Comparison of ENCODE assay signal across 21 cellular contexts in the genomic region with DNA sequence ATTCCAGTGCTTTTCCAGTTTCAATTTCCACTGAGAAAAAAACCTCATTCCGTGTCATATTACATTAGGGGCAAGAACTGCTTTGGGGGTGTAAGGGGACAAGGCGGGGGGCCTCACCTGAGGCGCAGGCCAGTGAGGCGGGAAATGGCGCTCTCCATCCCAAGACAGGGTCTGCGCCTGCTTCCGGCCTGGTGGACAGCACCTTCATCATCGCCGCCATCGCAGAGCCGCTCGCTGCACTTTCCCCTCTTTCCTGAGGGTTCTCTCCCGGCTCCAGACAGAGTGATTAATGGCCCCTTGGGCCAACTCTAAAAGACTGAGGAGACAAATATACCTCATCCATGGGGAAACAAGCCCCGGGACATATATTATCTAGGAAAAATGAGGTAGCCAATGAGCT.
DNase-seq lines count a peak whose midpoint lies in the region; ATAC-seq, FAIRE-seq and TF ChIP-seq lines count a peak whose summit lies in the region.
"Had no signal": no experiment of that assay in that cellular context is flagged by ENCODE, and none has a peak within 500 bp of the region (broad histone marks: within the 10 kb centered on the region; RNA-seq: fewer than 3 reads in every experiment).

No MANE protein-coding gene starts in this region.

- no peak overlapping the region for H3K56ac ChIP-seq in H1 (replicated peaks; ENCODE audit: insufficient read length, low read depth, low read length)

- no peak overlapping the region for H3K23ac ChIP-seq in H1 (ENCODE audit: insufficient read length)

- DNase-seq in HEK293T (ENCODE audit: extremely low spot score) (no peak), H1 (ENCODE audit: low read depth in 1 of 2, low spot score in 2 of 2) (no peak), nephron progenitor cell (peak; percentile 45), progenitor cell of endocrine pancreas (ENCODE audit: low spot score, unreplicated experiment) (no peak), OCI-LY7 (ENCODE audit: low spot score) (no peak), left cardiac atrium (no peak)
- DNase-seq: CD8-positive, alpha-beta memory T cell; COR-L47; DMS 273 treated with DMSO at 0.1 percent for 48 hours; DMS53; DND-41; EL; GOT3 had no signal

- H3K36me3 Mint-ChIP-seq in nephron progenitor cell (ENCODE audit: low read depth) (peaks cover 11% of the 10 kb centered on the region), progenitor cell of endocrine pancreas (ENCODE audit: insufficient read depth) (peaks cover 4% of the 10 kb centered on the region)
- H3K36me3 Mint-ChIP-seq: CD8-positive, alpha-beta memory T cell had no signal

- no TSS peak for BruUV-seq in OCI-LY7 (replicated peaks; lab: Mats Ljungman, UMichigan)

- H2BK12ac ChIP-seq in H1 (ENCODE audit: low read depth, low read length), result no peak overlapping the region

- no peaks in the 10 kb centered on the region for H3K23me2 ChIP-seq in H1 (ENCODE audit: low read depth, low read length)

- no peak overlapping the region for H2BK120ac ChIP-seq in H1 (replicated peaks; ENCODE audit: low read depth, low read length)

- H3K27me3 Mint-ChIP-seq in nephron progenitor cell (ENCODE audit: low read depth, poor library complexity) (no peaks in the 10 kb centered on the region), progenitor cell of endocrine pancreas (no peaks in the 10 kb centered on the region)

- no peaks in the 10 kb centered on the region for H3K79me1 ChIP-seq in H1 (ENCODE audit: low read depth, low read length)

- H3K14ac ChIP-seq in H1 (ENCODE audit: insufficient read length), result no peak overlapping the region

- H3K9me2 ChIP-seq in OCI-LY7 (ENCODE audit: insufficient read depth, low read length), result no peaks in the 10 kb centered on the region

- H4K5ac ChIP-seq in H1 (ENCODE audit: insufficient read length, low read depth, low read length), result no peak overlapping the region

- no peak overlapping the region for H3K18ac ChIP-seq in H1 (ENCODE audit: extremely low read depth, low read length)

- H4K20me1 ChIP-seq in H1 (replicated peaks in 1 of 2; ENCODE audit: control insufficient read depth in 1 of 2, insufficient read depth in 2 of 2, low read length in 2 of 2), result no peaks in the 10 kb centered on the region
- no peaks in the 10 kb centered on the region for H4K20me1 ChIP-seq in OCI-LY7 (ENCODE audit: insufficient read depth, low read length)
- H4K20me1 ChIP-seq: BLaER1 treated with 17β-estradiol and CSF1 and Interleukin-3, amounts not matched to agents 10 nM and 100 nM had no signal

- POLR2A ChIA-PET in HEK293T (lab: Yijun Ruan, JAX), result no interaction called here
- POLR2A ChIA-PET in H1 (lab: Charles Lee; ENCODE audit: partially characterized antibody), result no interaction called here
- POLR2A ChIA-PET in OCI-LY7 (lab: Charles Lee), result no interaction called here

- H3K4ac ChIP-seq in H1 (replicated peaks; ENCODE audit: insufficient read length, low read depth, low read length), result no peak overlapping the region

- H3K9me3 ChIP-seq in H1 (ENCODE audit: insufficient read depth in 2 of 2, low read depth in 1 of 2, low read length in 1 of 2) (no peaks in the 10 kb centered on the region), OCI-LY7 (ENCODE audit: low read length) (no peaks in the 10 kb centered on the region)

- FAIRE-seq in H1 (lab: Jason Lieb, UNC), result no peak
- FAIRE-seq: G401.6, GM12891 had no signal

- H3K4me1 Mint-ChIP-seq in nephron progenitor cell (peaks cover 34% of the 10 kb centered on the region), progenitor cell of endocrine pancreas (ENCODE audit: low read depth) (peaks cover 7% of the 10 kb centered on the region)
- H3K4me1 Mint-ChIP-seq: B cell; CD8-positive, alpha-beta memory T cell had no signal

- H3K4me3 Mint-ChIP-seq in nephron progenitor cell, result no peak overlapping the region
- H3K4me3 Mint-ChIP-seq in progenitor cell of endocrine pancreas (ENCODE audit: low read depth), result no peak overlapping the region
- H3K4me3 Mint-ChIP-seq: B cell; CD8-positive, alpha-beta memory T cell had no signal

- peak overlapping the region; percentile 81 for H3K27ac Mint-ChIP-seq in nephron progenitor cell
- H3K27ac Mint-ChIP-seq in progenitor cell of endocrine pancreas, result peak overlapping the region; percentile 52
- H3K27ac Mint-ChIP-seq: B cell; CD8-positive, alpha-beta memory T cell had no signal

- no peak overlapping the region for H2AFZ ChIP-seq in H1 (ENCODE audit: low read length)
- H2AFZ ChIP-seq in OCI-LY7 (ENCODE audit: low read length), result no peak overlapping the region

- H4K91ac ChIP-seq in H1 (replicated peaks; ENCODE audit: insufficient read length, low read length), result peak overlapping the region; percentile 93

- H2BK5ac ChIP-seq in H1 (ENCODE audit: low read depth, low read length), result no peak overlapping the region

- no peak overlapping the region for H2AK5ac ChIP-seq in H1 (ENCODE audit: low read depth, low read length)

- no peak overlapping the region for H3K4me2 ChIP-seq in H1 (ENCODE audit: insufficient read depth in 1 of 2, low read depth in 2 of 2, low read length in 2 of 2)
- H3K4me2 ChIP-seq in OCI-LY7 (ENCODE audit: low read length), result no peak overlapping the region
- H3K4me2 ChIP-seq: BLaER1 treated with 17β-estradiol and CSF1 and Interleukin-3, amounts not matched to agents 10 nM and 100 nM; KMS-11 had no signal

- no peak for TF ChIP-seq RAD21 in H1 (IDR thresholded peaks at IDR 0.05 in 1 of 2, conservative IDR thresholded peaks at IDR 0.05 in 1 of 2; ENCODE audit: low read depth in 2 of 2, low read length in 2 of 2)

- H3K4me1 ChIP-seq in H1 (replicated peaks in 1 of 4; ENCODE audit: control insufficient read depth in 3 of 4, insufficient read depth in 4 of 4, low read length in 3 of 4) (peaks cover 0 to 10% (median 0%) of the 10 kb centered on the region in 4 experiments; a peak in 3 of 7 replicates), OCI-LY7 (ENCODE audit: insufficient read depth, low read length, poor library complexity, severe bottlenecking) (no peaks in the 10 kb centered on the region)
- H3K4me1 ChIP-seq: BLaER1 treated with 17β-estradiol and CSF1 and Interleukin-3, amounts not matched to agents 10 nM and 100 nM had no signal

- CTCF ChIA-PET in HEK293T (lab: Yijun Ruan, JAX) (interaction anchor here (0.7 kb wide), 1 partner anchor 19 kb away, joined by 3 read pairs; no protein-coding TSS in a partner anchor), H1 (lab: Charles Lee; ENCODE audit: partially characterized antibody) (interaction anchor here (1.2 kb wide), 1 partner anchor 27 kb away, joined by 3 read pairs; no protein-coding TSS in a partner anchor), OCI-LY7 (lab: Charles Lee; ENCODE audit: unreplicated experiment) (no interaction called here)

- no peaks in the 10 kb centered on the region for H3K36me3 ChIP-seq in H1 (ENCODE audit: control insufficient read depth in 2 of 4, insufficient read depth in 4 of 4, low read length in 3 of 4)
- H3K36me3 ChIP-seq in OCI-LY7 (ENCODE audit: insufficient read depth, low read length), result no peaks in the 10 kb centered on the region
- H3K36me3 ChIP-seq: BLaER1 treated with 17β-estradiol and CSF1 and Interleukin-3, amounts not matched to agents 10 nM and 100 nM; HAP-1 had no signal

- ATAC-seq in HG03469 (IDR thresholded peaks at IDR 0.05; ENCODE audit: unreplicated experiment) (no peak), GM19035 (IDR thresholded peaks at IDR 0.05; ENCODE audit: unreplicated experiment) (no peak), left cardiac atrium (no peak)

- TF ChIP-seq EP300 in H1 (IDR thresholded peaks at IDR 0.05; ENCODE audit: borderline replicate concordance in 1 of 2, low read depth in 2 of 2, low read length in 2 of 2), result no peak

- no peak for TF ChIP-seq POLR2A in H1 (IDR thresholded peaks at IDR 0.05; ENCODE audit: control extremely low read depth in 1 of 2, low read depth in 2 of 2, low read length in 2 of 2)

- H2BK20ac ChIP-seq in H1 (ENCODE audit: low read length), result no peak overlapping the region; the same call in 1 of the 2 replicates

- no peaks in the 10 kb centered on the region; a peak in 1 of 4 replicates for H3K79me2 ChIP-seq in H1 (ENCODE audit: control insufficient read depth in 1 of 2, insufficient read depth in 2 of 2, low read length in 2 of 2)
- no peaks in the 10 kb centered on the region for H3K79me2 ChIP-seq in OCI-LY7 (ENCODE audit: insufficient read depth, low read depth, low read length)

- H3K27ac ChIP-seq in H1 (ENCODE audit: low read depth, low read length) (no peak overlapping the region), OCI-LY7 (ENCODE audit: low read depth, low read length, poor library complexity, severe bottlenecking) (no peak overlapping the region)
- H3K27ac ChIP-seq: BLaER1 treated with 17β-estradiol and CSF1 and Interleukin-3, amounts not matched to agents 10 nM and 100 nM; KMS-11 had no signal

- no peak for TF ChIP-seq CTCF in H1 (IDR thresholded peaks at IDR 0.05; ENCODE audit: control extremely low read depth in 1 of 3, insufficient read depth in 1 of 3, low read depth in 1 of 3, low read length in 3 of 3)
- no peak for TF ChIP-seq CTCF in nephron progenitor cell (IDR thresholded peaks at IDR 0.05)
- no peak for TF ChIP-seq CTCF in progenitor cell of endocrine pancreas (IDR thresholded peaks at IDR 0.05; ENCODE audit: unreplicated experiment)
- no peak for TF ChIP-seq CTCF in OCI-LY7 (conservative IDR thresholded peaks at IDR 0.05; ENCODE audit: low read length)

- peaks cover 21% of the 10 kb centered on the region for H3K9me3 Mint-ChIP-seq in nephron progenitor cell
- peaks cover 11% of the 10 kb centered on the region for H3K9me3 Mint-ChIP-seq in progenitor cell of endocrine pancreas (ENCODE audit: low read depth)

- WGBS in H1 (ENCODE audit: extremely low coverage in 1 of 2, insufficient coverage in 1 of 2, insufficient read length in 1 of 2, insufficient replicate concordance in 2 of 2, low coverage in 1 of 2, low lambda C conversion rate in 2 of 2, missing lambda C conversion rate in 1 of 2), 2 experiments, result 95% methylated on average over 9 of the region's 14 CpGs; no CpG with 5 or more reads in 1 of the 2 experiments

- intact Hi-C loops in OCI-LY7 (cut with micrococcal nuclease; ENCODE audit: unreplicated experiment) (no loop called here), left cardiac atrium (cut with DNase I) (no loop called here)

- no peaks in the 10 kb centered on the region for H3K27me3 ChIP-seq in H1 (replicated peaks in 1 of 4; ENCODE audit: control insufficient read depth in 3 of 4, extremely low read depth in 1 of 4, insufficient read depth in 3 of 4, low read length in 3 of 4)
- H3K27me3 ChIP-seq: BLaER1 treated with 17β-estradiol and CSF1 and Interleukin-3, amounts not matched to agents 10 nM and 100 nM had no signal

- no peak overlapping the region; the same call in 1 of the 2 replicates for H4K8ac ChIP-seq in H1 (ENCODE audit: extremely low read depth, insufficient read depth, low read length)

- H3K4me3 ChIP-seq in H1 (ENCODE audit: extremely low read depth in 1 of 4, insufficient read depth in 2 of 4, low read depth in 3 of 4, low read length in 4 of 4), result no peak overlapping the region
- H3K4me3 ChIP-seq in OCI-LY7 (ENCODE audit: low read depth, low read length, poor library complexity, severe bottlenecking), result no peak overlapping the region
- H3K4me3 ChIP-seq: BLaER1 treated with 17β-estradiol and CSF1 and Interleukin-3, amounts not matched to agents 10 nM and 100 nM; HAP-1 had no signal

- no peak overlapping the region for H3K9ac ChIP-seq in H1 (replicated peaks in 1 of 4; ENCODE audit: extremely low read depth in 1 of 4, low read depth in 3 of 4, low read length in 3 of 4)
- H3K9ac ChIP-seq: BLaER1 treated with 17β-estradiol and CSF1 and Interleukin-3, amounts not matched to agents 10 nM and 100 nM; KMS-11 had no signal

- no peak overlapping the region for H2BK15ac ChIP-seq in H1 (ENCODE audit: low read length)
